In genomic region chr3:172911142-172911541, GRCh38 we compare ENCODE assay signal across 19 cellular contexts.
A peak's percentile ranks its signal among the peaks of the same experiment; 100 is the strongest.
DNase-seq lines count a peak whose midpoint lies in the region; ATAC-seq and TF ChIP-seq lines count a peak whose summit lies in the region.
"Had no signal": no experiment of that assay in that cellular context is flagged by ENCODE, and none has a peak within 500 bp of the region (broad histone marks: within the 10 kb centered on the region; RNA-seq: fewer than 3 reads in every experiment).

No MANE protein-coding gene starts in this region.

- DNase-seq in Karpas-422 (peak; percentile 41), choroid plexus epithelial cell (ENCODE audit: low read depth) (no peak), mesendoderm (peak; percentile 31), nephron progenitor cell (no peak), Right ventricle myocardium inferior (ENCODE audit: missing footprints) (no peak), NCI-H187 treated with DMSO at 0.1 percent for 48 hours (lab: John Stamatoyannopoulos, UW) (no peak)
- DNase-seq: CD8-positive, alpha-beta T cell; DMS79; IMR-90; NCI-H1105; NCI-H1694; NCI-H2107; NCI-H510A; NCI-H748 treated with DMSO at 0.1 percent for 48 hours; NK-92 treated with Interleukin-12 subunit alpha and Interleukin-12 subunit beta, amount 100 ng/mL, for 24 hours; Right ventricle myocardium superior had no signal

- no peak overlapping the region for H2AK5ac ChIP-seq in mesendoderm (ENCODE audit: low read length)

- no peaks in the 10 kb centered on the region for H3K27me3 ChIP-seq in Karpas-422 (ENCODE audit: low read length)
- H3K27me3 ChIP-seq in mesendoderm (ENCODE audit: insufficient read depth, low read length, poor library complexity), result no peaks in the 10 kb centered on the region
- H3K27me3 ChIP-seq: BLaER1 treated with 17β-estradiol and CSF1 and Interleukin-3, amounts not matched to agents 10 nM and 100 nM had no signal

- no peak overlapping the region for H3K4me3 ChIP-seq in Karpas-422 (ENCODE audit: low read length)
- no peak overlapping the region for H3K4me3 ChIP-seq in choroid plexus epithelial cell (ENCODE audit: low read depth, low read length)
- H3K4me3 ChIP-seq in mesendoderm (ENCODE audit: low read length), result no peak overlapping the region
- H3K4me3 ChIP-seq: BLaER1 treated with 17β-estradiol and CSF1 and Interleukin-3, amounts not matched to agents 10 nM and 100 nM; SK-N-MC had no signal

- H2BK15ac ChIP-seq in mesendoderm (replicated peaks; ENCODE audit: low read depth), result no peak overlapping the region

- no peak overlapping the region for H2BK5ac ChIP-seq in mesendoderm (ENCODE audit: low read length)

- H3K27me3 Mint-ChIP-seq in nephron progenitor cell (ENCODE audit: low read depth, poor library complexity), result peaks cover 5% of the 10 kb centered on the region

- H3K27ac Mint-ChIP-seq in nephron progenitor cell, result no peak overlapping the region
- H3K27ac Mint-ChIP-seq: CD8-positive, alpha-beta T cell had no signal

- WGBS in mesendoderm (ENCODE audit: extremely low coverage, insufficient coverage, low lambda C conversion rate), result no CpG with 5 or more reads among the region's 3 CpGs

- H3K4me1 ChIP-seq in Karpas-422 (ENCODE audit: low read length) (no peaks in the 10 kb centered on the region), mesendoderm (ENCODE audit: control insufficient read depth, low read depth, low read length) (no peaks in the 10 kb centered on the region)
- H3K4me1 ChIP-seq: BLaER1 treated with 17β-estradiol and CSF1 and Interleukin-3, amounts not matched to agents 10 nM and 100 nM had no signal

- no peak for ATAC-seq in Right ventricle myocardium inferior
- ATAC-seq: CD8-positive, alpha-beta T cell had no signal

- H3K23ac ChIP-seq in mesendoderm (ENCODE audit: low read length), result no peak overlapping the region

- no peak overlapping the region for H4K5ac ChIP-seq in mesendoderm (ENCODE audit: low read length)

- H3K36me3 Mint-ChIP-seq in nephron progenitor cell (ENCODE audit: low read depth), result no peaks in the 10 kb centered on the region
- H3K36me3 Mint-ChIP-seq: CD8-positive, alpha-beta T cell had no signal

- H3K9ac ChIP-seq in Karpas-422 (ENCODE audit: low read length) (no peak overlapping the region), mesendoderm (ENCODE audit: low read length) (no peak overlapping the region)
- H3K9ac ChIP-seq: BLaER1 treated with 17β-estradiol and CSF1 and Interleukin-3, amounts not matched to agents 10 nM and 100 nM had no signal

- H3K79me1 ChIP-seq in mesendoderm (ENCODE audit: low read length), result no peaks in the 10 kb centered on the region

- H3K9me3 ChIP-seq in Karpas-422 (ENCODE audit: low read length), result no peaks in the 10 kb centered on the region

- no peak overlapping the region for H3K4me2 ChIP-seq in Karpas-422 (ENCODE audit: low read depth, low read length, poor library complexity, severe bottlenecking)
- H3K4me2 ChIP-seq in mesendoderm (ENCODE audit: low read length), result no peak overlapping the region
- H3K4me2 ChIP-seq: BLaER1 treated with 17β-estradiol and CSF1 and Interleukin-3, amounts not matched to agents 10 nM and 100 nM had no signal

- no peaks in the 10 kb centered on the region for H4K20me1 ChIP-seq in Karpas-422 (ENCODE audit: insufficient read depth, low read depth, low read length)
- H4K20me1 ChIP-seq: BLaER1 treated with 17β-estradiol and CSF1 and Interleukin-3, amounts not matched to agents 10 nM and 100 nM had no signal

- H3K4me1 Mint-ChIP-seq in nephron progenitor cell, result peaks cover 1% of the 10 kb centered on the region

- no peak overlapping the region for H2BK120ac ChIP-seq in mesendoderm (ENCODE audit: low read depth, low read length)

- no peak overlapping the region for H3K56ac ChIP-seq in mesendoderm (ENCODE audit: low read length)

- no peak overlapping the region for H3K4ac ChIP-seq in mesendoderm (ENCODE audit: low read depth, low read length)

- H3K9me2 ChIP-seq in Karpas-422 (replicated peaks; ENCODE audit: insufficient read depth, low read length), result no peaks in the 10 kb centered on the region

- H4K8ac ChIP-seq in mesendoderm (ENCODE audit: low read depth, low read length), result no peak overlapping the region

- no peak overlapping the region for H3K18ac ChIP-seq in mesendoderm (ENCODE audit: low read length)

- H3K79me2 ChIP-seq in Karpas-422 (ENCODE audit: low read length) (no peaks in the 10 kb centered on the region), mesendoderm (ENCODE audit: control insufficient read depth, insufficient read depth, low read length) (no peaks in the 10 kb centered on the region)

- H3K36me3 ChIP-seq in Karpas-422 (ENCODE audit: insufficient read depth, low read length) (no peaks in the 10 kb centered on the region), mesendoderm (ENCODE audit: control insufficient read depth, insufficient read depth, low read length) (no peaks in the 10 kb centered on the region)
- H3K36me3 ChIP-seq: BLaER1 treated with 17β-estradiol and CSF1 and Interleukin-3, amounts not matched to agents 10 nM and 100 nM had no signal

- H3K9me3 Mint-ChIP-seq in nephron progenitor cell, result no peaks in the 10 kb centered on the region
- H3K9me3 Mint-ChIP-seq: CD8-positive, alpha-beta T cell had no signal

- no peak overlapping the region for H3K4me3 Mint-ChIP-seq in nephron progenitor cell
- H3K4me3 Mint-ChIP-seq: CD8-positive, alpha-beta T cell had no signal

- peak; percentile 24; the same call in 2 of the 3 replicates for TF ChIP-seq CTCF in GM12872 (IDR thresholded peaks at IDR 0.05; ENCODE audit: insufficient read depth, low read depth, low read length)
- peak; percentile 30 for TF ChIP-seq CTCF in choroid plexus epithelial cell (conservative IDR thresholded peaks at IDR 0.05; ENCODE audit: low read depth, low read length)
- no peak for TF ChIP-seq CTCF in nephron progenitor cell (IDR thresholded peaks at IDR 0.05)

- no peak overlapping the region for H2AFZ ChIP-seq in Karpas-422 (ENCODE audit: low read length)

- intact Hi-C loops in Right ventricle myocardium inferior (cut with DNase I), result no loop called here

- H3K27ac ChIP-seq in Karpas-422 (ENCODE audit: low read length), result no peak overlapping the region
- no peak overlapping the region for H3K27ac ChIP-seq in mesendoderm (ENCODE audit: low read depth, low read length)
- H3K27ac ChIP-seq: BLaER1 treated with 17β-estradiol and CSF1 and Interleukin-3, amounts not matched to agents 10 nM and 100 nM; SK-N-MC had no signal

Comparison
In these comparisons a context has a peak if more than half of its experiments do, and no peak if none do; other contexts are left out.
1. DNase-seq: peak in Karpas-422 (single experiment) and mesendoderm (single experiment); none in choroid plexus epithelial cell (single experiment), nephron progenitor cell (single experiment), Right ventricle myocardium inferior (single experiment) and NCI-H187 treated with DMSO at 0.1 percent for 48 hours (single experiment).